Comparison of ENCODE assay signal across 19 cellular contexts in the genomic region with DNA sequence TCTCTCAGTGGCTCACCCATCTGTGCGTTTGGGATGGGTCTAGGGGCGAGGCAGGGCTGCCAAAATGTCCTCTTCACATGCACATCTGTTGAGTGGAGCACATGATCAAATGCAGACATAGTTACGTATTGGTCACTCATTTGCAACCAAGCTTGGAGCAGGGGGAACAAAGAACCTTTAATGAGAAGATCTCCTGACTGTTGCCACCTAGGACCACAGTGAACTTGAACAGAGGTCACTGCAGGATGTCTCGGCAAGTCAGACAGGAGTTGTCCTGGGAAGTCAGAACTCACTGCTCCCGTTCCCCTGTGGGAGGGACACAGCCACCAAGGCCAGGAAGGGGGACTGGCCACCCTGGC.
DNase-seq lines count a peak whose midpoint lies in the region; ATAC-seq, FAIRE-seq and TF ChIP-seq lines count a peak whose summit lies in the region.
"Had no signal": no experiment of that assay in that cellular context is flagged by ENCODE, and none has a peak within 500 bp of the region (broad histone marks: within the 10 kb centered on the region; RNA-seq: fewer than 3 reads in every experiment).

No MANE protein-coding gene starts in this region.

- no peak for ATAC-seq in activated B cell treated with CpG ODN at 0.5 μM for 24 hours (ENCODE audit: low read depth)

- H3K9me3 Mint-ChIP-seq in activated T-cell treated with anti-CD3 and anti-CD28 coated beads, Interleukin-2, amount 50 U/mL, for 24 hours: no peaks in the 10 kb centered on the region
- H3K9me3 Mint-ChIP-seq in activated B cell treated with CpG ODN at 0.5 μM for 24 hours (no peaks in the 10 kb centered on the region), mesothelial cell of epicardium (no peaks in the 10 kb centered on the region)
- H3K9me3 Mint-ChIP-seq: activated naive CD4-positive, alpha-beta T cell treated with anti-CD3 and anti-CD28 coated beads for 36 hours had no signal

- H3K27me3 Mint-ChIP-seq in activated T-cell treated with anti-CD3 and anti-CD28 coated beads, Interleukin-2, amount 50 U/mL, for 24 hours: no peaks in the 10 kb centered on the region
- H3K27me3 Mint-ChIP-seq in activated B cell treated with CpG ODN at 0.5 μM for 24 hours: no peaks in the 10 kb centered on the region
- no peaks in the 10 kb centered on the region for H3K27me3 Mint-ChIP-seq in mesothelial cell of epicardium (ENCODE audit: low read depth)
- H3K27me3 Mint-ChIP-seq: naive thymus-derived CD4-positive, alpha-beta T cell; progenitor cell of endocrine pancreas had no signal

- H3K36me3 Mint-ChIP-seq in activated T-cell treated with anti-CD3 and anti-CD28 coated beads, Interleukin-2, amount 50 U/mL, for 24 hours (ENCODE audit: low read depth): peaks cover 59% of the 10 kb centered on the region
- H3K36me3 Mint-ChIP-seq in activated B cell treated with CpG ODN at 0.5 μM for 24 hours (ENCODE audit: low read depth) (peaks cover 62% of the 10 kb centered on the region), mesothelial cell of epicardium (peaks cover 15% of the 10 kb centered on the region)

- TF ChIP-seq CTCF in activated B cell treated with CpG ODN at 0.5 μM for 24 hours (IDR thresholded peaks at IDR 0.05) (no peak), kidney (IDR thresholded peaks at IDR 0.05; ENCODE audit: borderline replicate concordance, extremely low read depth, insufficient read depth) (no peak), mesothelial cell of epicardium (IDR thresholded peaks at IDR 0.05; ENCODE audit: unreplicated experiment) (no peak)

- no peaks in the 10 kb centered on the region for H3K9me3 ChIP-seq in kidney (ENCODE audit: control insufficient read depth in 1 of 2, low read length in 2 of 2)
- H3K9me3 ChIP-seq in subcutaneous abdominal adipose tissue (ENCODE audit: control insufficient read depth in 5 of 5, low read length in 5 of 5): no peaks in the 10 kb centered on the region
- H3K9me3 ChIP-seq in SJCRH30 (replicated peaks): no peaks in the 10 kb centered on the region
- H3K9me3 ChIP-seq: SK-N-SH, tibial artery had no signal

- H3K4me1 Mint-ChIP-seq in activated T-cell treated with anti-CD3 and anti-CD28 coated beads, Interleukin-2, amount 50 U/mL, for 24 hours (ENCODE audit: low read depth): peaks cover 29% of the 10 kb centered on the region
- H3K4me1 Mint-ChIP-seq in activated B cell treated with CpG ODN at 0.5 μM for 24 hours (peaks cover 51% of the 10 kb centered on the region), mesothelial cell of epicardium (peaks cover 31% of the 10 kb centered on the region)

- H3K4me1 ChIP-seq in kidney (ENCODE audit: control insufficient read depth in 1 of 2, insufficient read depth in 1 of 2, low read depth in 1 of 2, low read length in 2 of 2): peaks cover 30 to 42% of the 10 kb centered on the region in 2 donors
- H3K4me1 ChIP-seq in subcutaneous abdominal adipose tissue (ENCODE audit: control insufficient read depth in 5 of 5, insufficient read depth in 5 of 5, low read length in 5 of 5): peaks cover 7 to 48% (median 35%) of the 10 kb centered on the region in 5 donors
- H3K4me1 ChIP-seq in SJCRH30: peaks cover 15% of the 10 kb centered on the region

- H3K27me3 ChIP-seq in subcutaneous abdominal adipose tissue (ENCODE audit: control insufficient read depth in 5 of 5, insufficient read depth in 4 of 5, low read length in 5 of 5) (no peaks in the 10 kb centered on the region), SJCRH30 (no peaks in the 10 kb centered on the region)
- H3K27me3 ChIP-seq: tibial artery had no signal

- DNase-seq in activated T-cell treated with anti-CD3 and anti-CD28 coated beads, Interleukin-2, amount 50 U/mL, for 24 hours: no peak
- DNase-seq in activated T-cell treated with anti-CD3 and anti-CD28 coated beads for 4 hours: no peak
- DNase-seq in activated B cell treated with CpG ODN at 0.5 μM for 24 hours: no peak
- DNase-seq in kidney: no peak
- DNase-seq in mesothelial cell of epicardium (ENCODE audit: low spot score in 2 of 2, unreplicated experiment in 2 of 2): no peak
- no peak for DNase-seq in DMS 273 treated with DMSO at 0.1 percent for 48 hours (lab: John Stamatoyannopoulos, UW)
- DNase-seq in SJCRH30: no peak
- DNase-seq: activated CD4-positive, alpha-beta T cell treated with anti-CD3 and anti-CD28 coated beads for 1 hour; activated naive CD4-positive, alpha-beta T cell treated with anti-CD3 and anti-CD28 coated beads for 36 hours; naive thymus-derived CD4-positive, alpha-beta T cell; NCI-H82; SK-N-SH; T-helper 9 cell; tibial artery had no signal

- no peak for FAIRE-seq in kidney (lab: Jason Lieb, UNC)
- FAIRE-seq: A204.1 had no signal

- H3K27ac ChIP-seq in kidney (ENCODE audit: low read depth in 2 of 2, low read length in 2 of 2) (peak overlapping the region; percentile 51 to 72), subcutaneous abdominal adipose tissue (ENCODE audit: low read depth, low read length) (peak overlapping the region; percentile 71), SJCRH30 (no peak overlapping the region)
- H3K27ac ChIP-seq: tibial artery had no signal

- CTCF ChIA-PET in activated B cell treated with CpG ODN at 0.5 μM for 24 hours (lab: Charles Lee): interaction anchor here (0.7 to 2.8 kb wide), 9 partner anchors 59 to 563 kb away, joined by 3 to 21 read pairs (median 4); no protein-coding TSS in a partner anchor

- intact Hi-C loops in activated B cell treated with CpG ODN at 0.5 μM for 24 hours (cut with micrococcal nuclease): loop anchor here (1.0 to 5.0 kb wide), 6 partner anchors 37 to 515 kb away; no protein-coding TSS in a partner anchor
- intact Hi-C loops in kidney (cut with DNase I): no loop called here

- POLR2A ChIA-PET in activated B cell treated with CpG ODN at 0.5 μM for 24 hours (lab: Charles Lee): no interaction called here

- peak overlapping the region; percentile 19 for H3K27ac Mint-ChIP-seq in activated T-cell treated with anti-CD3 and anti-CD28 coated beads, Interleukin-2, amount 50 U/mL, for 24 hours
- peak overlapping the region; percentile 65 for H3K27ac Mint-ChIP-seq in activated B cell treated with CpG ODN at 0.5 μM for 24 hours
- no peak overlapping the region for H3K27ac Mint-ChIP-seq in mesothelial cell of epicardium

- peak overlapping the region in 1 of 2 donors; percentile 12 for H3K9ac ChIP-seq in kidney (ENCODE audit: low read length in 2 of 2)
- peak overlapping the region in 1 of 5 donors; percentile 3 for H3K9ac ChIP-seq in subcutaneous abdominal adipose tissue (ENCODE audit: low read length in 5 of 5)
- H3K9ac ChIP-seq: SK-N-SH had no signal

- H3K36me3 ChIP-seq in kidney (ENCODE audit: control insufficient read depth in 1 of 2, insufficient read depth in 2 of 2, low read length in 2 of 2) (no peaks in the 10 kb centered on the region), subcutaneous abdominal adipose tissue (ENCODE audit: control insufficient read depth in 5 of 5, insufficient read depth in 5 of 5, low read length in 5 of 5) (peaks cover 0 to 44% (median 34%) of the 10 kb centered on the region in 5 donors), SJCRH30 (no peaks in the 10 kb centered on the region)

- no peak overlapping the region for H3K4me3 ChIP-seq in kidney (ENCODE audit: low read length in 2 of 2)
- no peak overlapping the region for H3K4me3 ChIP-seq in subcutaneous abdominal adipose tissue (ENCODE audit: low read depth in 1 of 5, low read length in 5 of 5)
- H3K4me3 ChIP-seq in SJCRH30: no peak overlapping the region
- H3K4me3 ChIP-seq: dorsolateral prefrontal cortex, lung, tibial artery had no signal

- no peak overlapping the region for H3K4me3 Mint-ChIP-seq in activated T-cell treated with anti-CD3 and anti-CD28 coated beads, Interleukin-2, amount 50 U/mL, for 24 hours
- H3K4me3 Mint-ChIP-seq in activated B cell treated with CpG ODN at 0.5 μM for 24 hours (no peak overlapping the region), mesothelial cell of epicardium (no peak overlapping the region)
- H3K4me3 Mint-ChIP-seq: activated naive CD4-positive, alpha-beta T cell treated with anti-CD3 and anti-CD28 coated beads for 36 hours; naive thymus-derived CD4-positive, alpha-beta T cell had no signal
